33 cellular contexts compared by ENCODE assay signal in genomic region chr4:24126776-24127175, GRCh38.
"Had no signal": no experiment of that assay in that cellular context is flagged by ENCODE, and none has a peak within 500 bp of the region (broad histone marks: within the 10 kb centered on the region; RNA-seq: fewer than 3 reads in every experiment).

No MANE protein-coding gene starts in this region.

- H3K27me3 ChIP-seq: ascending aorta, breast epithelium, cardiac muscle cell, colonic mucosa, esophagus squamous epithelium had no signal

- ATAC-seq: activated CD4-positive, CD25-positive, alpha-beta regulatory T cell treated with anti-CD3 and anti-CD28 coated beads, Interleukin-2, amount 50 U/mL, for 24 hours; activated CD8-positive, alpha-beta T cell treated with anti-CD3 and anti-CD28 coated beads for 36 hours; activated naive CD4-positive, alpha-beta T cell treated with anti-CD3 and anti-CD28 coated beads, Interleukin-2, amount 50 U/mL, for 72 hours; activated T-cell treated with anti-CD3 and anti-CD28 coated beads, Interleukin-2, amount 50 U/mL, for 72 hours; T-helper 17 cell had no signal

- H3K4me3 Mint-ChIP-seq: activated B cell treated with CpG ODN at 0.5 μM for 24 hours; activated CD8-positive, alpha-beta T cell treated with anti-CD3 and anti-CD28 coated beads for 36 hours; activated naive CD4-positive, alpha-beta T cell treated with anti-CD3 and anti-CD28 coated beads, Interleukin-2, amount 10 ng/mL, durations not matched to agents 7 days and 5 days; activated naive CD8-positive, alpha-beta T cell treated with anti-CD3 and anti-CD28 coated beads, Interleukin-2, amount 10 ng/mL, durations not matched to agents 7 days and 5 days; activated T-cell treated with anti-CD3 and anti-CD28 coated beads, Interleukin-2, amount 50 U/mL, for 72 hours; brain; T-helper 17 cell; T-helper 2 cell treated with Interferon-gamma antibody and Interleukin-4, amounts not matched to agents 5 μg/mL and 100 μg/mL, for 36 hours had no signal

- H3K4me1 ChIP-seq: ascending aorta, breast epithelium, colonic mucosa, esophagus squamous epithelium had no signal

- H3K27ac Mint-ChIP-seq: activated B cell treated with CpG ODN at 0.5 μM for 24 hours; activated CD8-positive, alpha-beta T cell treated with anti-CD3 and anti-CD28 coated beads for 36 hours; activated naive CD4-positive, alpha-beta T cell treated with anti-CD3 and anti-CD28 coated beads, Interleukin-2, amount 10 ng/mL, durations not matched to agents 7 days and 5 days; activated naive CD4-positive, alpha-beta T cell treated with anti-CD3 and anti-CD28 coated beads, Interleukin-2, amount 50 U/mL, for 72 hours; activated naive CD8-positive, alpha-beta T cell treated with anti-CD3 and anti-CD28 coated beads, Interleukin-2, amount 10 ng/mL, durations not matched to agents 7 days and 5 days; activated T-cell treated with anti-CD3 and anti-CD28 coated beads, Interleukin-2, amount 50 U/mL, for 72 hours; brain; T-helper 17 cell; T-helper 2 cell treated with Interferon-gamma antibody and Interleukin-4, amounts not matched to agents 5 μg/mL and 100 μg/mL, for 36 hours had no signal

- H3K4me3 ChIP-seq: ascending aorta, breast epithelium, cardiac muscle cell, colonic mucosa, esophagus squamous epithelium had no signal

- DNase-seq: activated B cell treated with CpG ODN at 0.5 μM for 24 hours; activated CD4-positive, alpha-beta T cell treated with anti-CD3 and anti-CD28 coated beads for 48 hours; activated CD4-positive, alpha-beta T cell treated with anti-CD3 and anti-CD28 coated beads, Interleukin-2, amount 50 U/mL, for 1 hour; activated CD4-positive, alpha-beta T cell treated with anti-CD3 and anti-CD28 coated beads, Interleukin-2, amount 50 U/mL, for 48 hours; activated CD8-positive, alpha-beta memory T cell treated with anti-CD3 and anti-CD28 coated beads for 24 hours; activated CD8-positive, alpha-beta T cell treated with anti-CD3 and anti-CD28 coated beads for 36 hours; activated gamma-delta T cell; activated naive CD4-positive, alpha-beta T cell; activated naive CD4-positive, alpha-beta T cell treated with anti-CD3 and anti-CD28 coated beads, Interleukin-2, amount 10 ng/mL, durations not matched to agents 7 days and 5 days; activated naive CD8-positive, alpha-beta T cell treated with anti-CD3 and anti-CD28 coated beads, Interleukin-2, amount 10 ng/mL, durations not matched to agents 7 days and 5 days; activated T-cell treated with anti-CD3 and anti-CD28 coated beads, Interleukin-2, amount 50 U/mL, for 1 hour; activated T-cell treated with anti-CD3 and anti-CD28 coated beads, Interleukin-2, amount 50 U/mL, for 72 hours; central memory CD4-positive, alpha-beta T cell; cerebellar nuclear complex; colonic mucosa; effector CD8-positive, alpha-beta T cell; esophagus squamous epithelium; head of caudate nucleus; T-helper 1 cell; T-helper 17 cell; T1000; WERI-Rb-1 had no signal

- H3K36me3 Mint-ChIP-seq: activated naive CD4-positive, alpha-beta T cell treated with anti-CD3 and anti-CD28 coated beads, Interleukin-2, amount 10 ng/mL, durations not matched to agents 7 days and 5 days; activated naive CD4-positive, alpha-beta T cell treated with anti-CD3 and anti-CD28 coated beads, Interleukin-2, amount 50 U/mL, for 72 hours; activated naive CD8-positive, alpha-beta T cell treated with anti-CD3 and anti-CD28 coated beads, Interleukin-2, amount 10 ng/mL, durations not matched to agents 7 days and 5 days; brain had no signal

- H3K27me3 Mint-ChIP-seq: activated B cell treated with CpG ODN at 0.5 μM for 24 hours; activated CD8-positive, alpha-beta T cell treated with anti-CD3 and anti-CD28 coated beads for 36 hours; activated naive CD4-positive, alpha-beta T cell treated with anti-CD3 and anti-CD28 coated beads, Interleukin-2, amount 10 ng/mL, durations not matched to agents 7 days and 5 days; activated naive CD8-positive, alpha-beta T cell treated with anti-CD3 and anti-CD28 coated beads, Interleukin-2, amount 10 ng/mL, durations not matched to agents 7 days and 5 days; T-helper 17 cell had no signal

- H3K36me3 ChIP-seq: ascending aorta, breast epithelium, cardiac muscle cell, colonic mucosa, esophagus squamous epithelium, WERI-Rb-1 had no signal

- H3K9me3 ChIP-seq: ascending aorta, breast epithelium, colonic mucosa, esophagus squamous epithelium had no signal

- FAIRE-seq: endometrium, endothelial cell of umbilical vein, frontal cortex had no signal

- H3K4me1 Mint-ChIP-seq: activated B cell treated with CpG ODN at 0.5 μM for 24 hours; activated naive CD4-positive, alpha-beta T cell treated with anti-CD3 and anti-CD28 coated beads, Interleukin-2, amount 10 ng/mL, durations not matched to agents 7 days and 5 days; activated naive CD8-positive, alpha-beta T cell treated with anti-CD3 and anti-CD28 coated beads, Interleukin-2, amount 10 ng/mL, durations not matched to agents 7 days and 5 days; T-helper 17 cell had no signal

- H3K9me3 Mint-ChIP-seq: brain had no signal

- H3K27ac ChIP-seq: ascending aorta, breast epithelium, cardiac muscle cell, colonic mucosa, epithelial cell of prostate, esophagus squamous epithelium, WERI-Rb-1 had no signal
